Comparison of ENCODE assay signal across 9 cellular contexts in genomic region chr10:78520737-78521430, GRCh38.
DNase-seq lines count a peak whose midpoint lies in the region; ATAC-seq, FAIRE-seq and TF ChIP-seq lines count a peak whose summit lies in the region.
"Had no signal": no experiment of that assay in that cellular context is flagged by ENCODE, and none has a peak within 500 bp of the region (broad histone marks: within the 10 kb centered on the region; RNA-seq: fewer than 3 reads in every experiment).

No MANE protein-coding gene starts in this region.

- H4K20me1 ChIP-seq in Karpas-422 (ENCODE audit: insufficient read depth, low read depth, low read length): no peaks in the 10 kb centered on the region
- H4K20me1 ChIP-seq in astrocyte (ENCODE audit: insufficient read depth, low read length): no peaks in the 10 kb centered on the region

- H3K36me3 ChIP-seq in Karpas-422 (ENCODE audit: insufficient read depth, low read length) (no peaks in the 10 kb centered on the region), astrocyte (ENCODE audit: insufficient read depth, low read length) (no peaks in the 10 kb centered on the region)
- H3K36me3 ChIP-seq: right lobe of liver had no signal

- H3K79me2 ChIP-seq in Karpas-422 (ENCODE audit: low read length) (no peaks in the 10 kb centered on the region), astrocyte (ENCODE audit: insufficient read depth, low read length) (no peaks in the 10 kb centered on the region)

- no peaks in the 10 kb centered on the region for H3K9me3 Mint-ChIP-seq in astrocyte (ENCODE audit: unreplicated experiment)

- H3K27ac Mint-ChIP-seq in astrocyte (ENCODE audit: unreplicated experiment): no peak overlapping the region

- no peak overlapping the region for H3K9ac ChIP-seq in Karpas-422 (ENCODE audit: low read length)
- H3K9ac ChIP-seq in astrocyte (ENCODE audit: low read length): no peak overlapping the region

- no peaks in the 10 kb centered on the region for H3K9me3 ChIP-seq in Karpas-422 (ENCODE audit: low read length)
- H3K9me3 ChIP-seq in astrocyte (ENCODE audit: insufficient read depth, low read depth, low read length): no peaks in the 10 kb centered on the region
- H3K9me3 ChIP-seq: right lobe of liver had no signal

- peak; percentile 49 for TF ChIP-seq CTCF in astrocyte (IDR thresholded peaks at IDR 0.05; ENCODE audit: insufficient read depth, low read depth, low read length)

- peaks cover 4% of the 10 kb centered on the region for H3K4me1 Mint-ChIP-seq in astrocyte (ENCODE audit: low read depth, unreplicated experiment)

- H3K4me2 ChIP-seq in Karpas-422 (ENCODE audit: low read depth, low read length, poor library complexity, severe bottlenecking): no peak overlapping the region
- H3K4me2 ChIP-seq in astrocyte (ENCODE audit: low read length): no peak overlapping the region

- H3K4me1 ChIP-seq in Karpas-422 (ENCODE audit: low read length): no peaks in the 10 kb centered on the region
- peaks cover 13% of the 10 kb centered on the region for H3K4me1 ChIP-seq in astrocyte (ENCODE audit: insufficient read depth, low read length)
- H3K4me1 ChIP-seq: right lobe of liver had no signal

- H3K4me3 Mint-ChIP-seq in astrocyte (ENCODE audit: unreplicated experiment): no peak overlapping the region

- no peak overlapping the region for H3K4me3 ChIP-seq in Karpas-422 (ENCODE audit: low read length)
- no peak overlapping the region for H3K4me3 ChIP-seq in astrocyte (ENCODE audit: insufficient read depth, low read depth, low read length)
- H3K4me3 ChIP-seq: right lobe of liver had no signal

- H3K36me3 Mint-ChIP-seq in astrocyte (ENCODE audit: low read depth, unreplicated experiment): peaks cover 3% of the 10 kb centered on the region

- H3K27me3 Mint-ChIP-seq in astrocyte (ENCODE audit: low read depth, unreplicated experiment): peaks cover 29% of the 10 kb centered on the region

- H3K9me2 ChIP-seq in Karpas-422 (replicated peaks; ENCODE audit: insufficient read depth, low read length): no peaks in the 10 kb centered on the region

- H3K27me3 ChIP-seq in Karpas-422 (ENCODE audit: low read length) (no peaks in the 10 kb centered on the region), astrocyte (ENCODE audit: insufficient read depth, low read length) (no peaks in the 10 kb centered on the region)
- H3K27me3 ChIP-seq: right lobe of liver had no signal

- peak; percentile 53 for DNase-seq in NCI-H1436 (lab: John Stamatoyannopoulos, UW)
- no peak for DNase-seq in NCI-H1436 treated with DMSO at 0.1 percent for 48 hours (lab: John Stamatoyannopoulos, UW)
- peak; percentile 48 for DNase-seq in Karpas-422
- peak; percentile 54 for DNase-seq in astrocyte (ENCODE audit: low read depth)
- peak; percentile 17 to 34 for DNase-seq in lung microvascular endothelial cell (ENCODE audit: low read depth in 2 of 2)
- DNase-seq in NCI-H2081 treated with DMSO at 0.1 percent for 48 hours (lab: John Stamatoyannopoulos, UW): no peak

- ATAC-seq in GM18511 (IDR thresholded peaks at IDR 0.05; ENCODE audit: unreplicated experiment) (no peak), GM18502 (IDR thresholded peaks at IDR 0.05; ENCODE audit: poor library complexity, unreplicated experiment) (no peak)

- H3K27ac ChIP-seq in Karpas-422 (ENCODE audit: low read length) (no peak overlapping the region), astrocyte (ENCODE audit: low read depth, low read length) (no peak overlapping the region)
- H3K27ac ChIP-seq: right lobe of liver had no signal

- H2AFZ ChIP-seq in Karpas-422 (ENCODE audit: low read length) (no peak overlapping the region), astrocyte (ENCODE audit: low read depth, low read length) (no peak overlapping the region)

- peak; percentile 50 for FAIRE-seq in astrocyte (lab: Jason Lieb, UNC)

Comparison
In these comparisons a context has a peak if more than half of its experiments do, and no peak if none do; other contexts are left out.
1. DNase-seq: peak in NCI-H1436 (single experiment), Karpas-422 (single experiment), astrocyte (single experiment) and lung microvascular endothelial cell (2 of 2); none in NCI-H1436 treated with DMSO at 0.1 percent for 48 hours (single experiment) and NCI-H2081 treated with DMSO at 0.1 percent for 48 hours (single experiment).